21 cellular contexts compared by ENCODE assay signal in genomic region chr4:180567080-180567479, GRCh38.
"Had no signal": no experiment of that assay in that cellular context is flagged by ENCODE, and none has a peak within 500 bp of the region (broad histone marks: within the 10 kb centered on the region; RNA-seq: fewer than 3 reads in every experiment).

No MANE protein-coding gene starts in this region.

- H3K36me3 ChIP-seq: SJSA1 had no signal

- H3K4me3 ChIP-seq: SJSA1, SK-N-MC had no signal

- H3K4me1 ChIP-seq: SJSA1 had no signal

- DNase-seq: Karpas-422, KG1, MM.1S, NCI-H1092 treated with DMSO at 0.1 percent for 48 hours, NCI-H1436, NCI-H187, NCI-H2029, NCI-H2081 treated with DMSO at 0.1 percent for 48 hours, NCI-H2171, NCI-H226, NCI-H446, NCI-H510A, NCI-H524 treated with DMSO at 0.1 percent for 48 hours, NCI-H69, NCI-H774, Right ventricle myocardium superior, RPMI8226, SIG-M5 had no signal

- FAIRE-seq: RCC 7860 had no signal

- H3K27me3 ChIP-seq: SJSA1 had no signal

- H3K9me3 ChIP-seq: SJSA1 had no signal

- H3K27ac ChIP-seq: SJSA1, SK-N-MC had no signal
